ENCODE assay signal across 13 cellular contexts in genomic region chr1:168347630-168348029, GRCh38.
DNase-seq lines count a peak whose midpoint lies in the region; ATAC-seq and TF ChIP-seq lines count a peak whose summit lies in the region.
"Had no signal": no experiment of that assay in that cellular context is flagged by ENCODE, and none has a peak within 500 bp of the region (broad histone marks: within the 10 kb centered on the region; RNA-seq: fewer than 3 reads in every experiment).

No MANE protein-coding gene starts in this region.

- no peak overlapping the region for H3K9ac ChIP-seq in colonic mucosa (ENCODE audit: low read depth in 2 of 2, low read length in 2 of 2)

- ATAC-seq in left ventricle myocardium superior = no peak
- no peak for ATAC-seq in stimulated activated naive B cell treated with anti-CD40 and anti-IgM and Interleukin-4, amounts not matched to agents 10 μg/mL and 1 μg/mL and 100 μg/mL, for 72 hours (replicated peaks)

- H3K4me1 ChIP-seq in left ventricle myocardium inferior (peaks cover 6% of the 10 kb centered on the region), SJCRH30 (no peaks in the 10 kb centered on the region), colonic mucosa (no peaks in the 10 kb centered on the region)
- H3K4me1 ChIP-seq in effector memory CD4-positive, alpha-beta T cell (ENCODE audit: control insufficient read depth, insufficient read depth, low read length, poor library complexity, severe bottlenecking) = peaks cover 7% of the 10 kb centered on the region

- no peaks in the 10 kb centered on the region for H3K27me3 ChIP-seq in left ventricle myocardium inferior (ENCODE audit: low read depth)
- no peaks in the 10 kb centered on the region for H3K27me3 ChIP-seq in SJCRH30
- no peaks in the 10 kb centered on the region for H3K27me3 ChIP-seq in colonic mucosa
- H3K27me3 ChIP-seq in effector memory CD4-positive, alpha-beta T cell (replicated peaks; ENCODE audit: control insufficient read depth, insufficient read depth, low read length, poor library complexity, severe bottlenecking) = no peaks in the 10 kb centered on the region
- H3K27me3 ChIP-seq: uterus had no signal

- H3K4me1 Mint-ChIP-seq in stimulated activated naive B cell treated with anti-CD40 and anti-IgM and Interleukin-4, amounts not matched to agents 10 μg/mL and 1 μg/mL and 100 μg/mL, for 72 hours = peaks cover 7 to 14% of the 10 kb centered on the region in 2 donors

- peaks cover 0 to 1% of the 10 kb centered on the region in 2 donors for H3K36me3 Mint-ChIP-seq in stimulated activated naive B cell treated with anti-CD40 and anti-IgM and Interleukin-4, amounts not matched to agents 10 μg/mL and 1 μg/mL and 100 μg/mL, for 72 hours

- H3K27ac ChIP-seq in left ventricle myocardium inferior (replicated peaks) (no peak overlapping the region), SJCRH30 (no peak overlapping the region; the same call in 1 of the 2 replicates), colonic mucosa (no peak overlapping the region)
- no peak overlapping the region for H3K27ac ChIP-seq in effector memory CD4-positive, alpha-beta T cell (ENCODE audit: insufficient read depth, low read length, poor library complexity, severe bottlenecking)

- H3K9me3 ChIP-seq in left ventricle myocardium inferior (replicated peaks) (no peaks in the 10 kb centered on the region), SJCRH30 (replicated peaks) (no peaks in the 10 kb centered on the region), colonic mucosa (no peaks in the 10 kb centered on the region)
- H3K9me3 ChIP-seq in effector memory CD4-positive, alpha-beta T cell (ENCODE audit: control insufficient read depth, low read length) = no peaks in the 10 kb centered on the region
- H3K9me3 ChIP-seq: uterus had no signal

- H3K9me3 Mint-ChIP-seq in stimulated activated naive B cell treated with anti-CD40 and anti-IgM and Interleukin-4, amounts not matched to agents 10 μg/mL and 1 μg/mL and 100 μg/mL, for 72 hours = no peaks in the 10 kb centered on the region

- no peak overlapping the region for H3K27ac Mint-ChIP-seq in stimulated activated naive B cell treated with anti-CD40 and anti-IgM and Interleukin-4, amounts not matched to agents 10 μg/mL and 1 μg/mL and 100 μg/mL, for 72 hours

- intact Hi-C loops in left ventricle myocardium inferior (cut with micrococcal nuclease) (no loop called here), left ventricle myocardium superior (cut with micrococcal nuclease) (no loop called here), colonic mucosa (cut with DNase I) (loop anchor here (10.0 kb wide), 1 partner anchor 227 kb away; the partner anchor contains the start of gene XCL1)

- H3K27me3 Mint-ChIP-seq in stimulated activated naive B cell treated with anti-CD40 and anti-IgM and Interleukin-4, amounts not matched to agents 10 μg/mL and 1 μg/mL and 100 μg/mL, for 72 hours = no peaks in the 10 kb centered on the region

- no peak for DNase-seq in left ventricle myocardium inferior
- no peak for DNase-seq in left ventricle myocardium superior
- DNase-seq in SJCRH30 = no peak
- DNase-seq in colonic mucosa = no peak
- no peak for DNase-seq in stimulated activated naive B cell treated with anti-CD40 and anti-IgM and Interleukin-4, amounts not matched to agents 10 μg/mL and 1 μg/mL and 100 μg/mL, for 72 hours
- no peak for DNase-seq in epidermal melanocyte (ENCODE audit: insufficient read length, low spot score)
- DNase-seq in effector memory CD4-positive, alpha-beta T cell = no peak
- DNase-seq in NCI-H345 treated with DMSO at 0.1 percent for 48 hours (lab: John Stamatoyannopoulos, UW; ENCODE audit: unreplicated experiment) = no peak
- DNase-seq: DMS53, NCI-H2171, occipital lobe, SHP77 treated with DMSO at 0.1 percent for 48 hours, uterus had no signal

- H3K36me3 ChIP-seq in left ventricle myocardium inferior (no peaks in the 10 kb centered on the region), SJCRH30 (no peaks in the 10 kb centered on the region), colonic mucosa (no peaks in the 10 kb centered on the region)
- no peaks in the 10 kb centered on the region for H3K36me3 ChIP-seq in effector memory CD4-positive, alpha-beta T cell (ENCODE audit: control insufficient read depth, insufficient read depth, low read length)
- H3K36me3 ChIP-seq: uterus had no signal

- H3K4me3 Mint-ChIP-seq in stimulated activated naive B cell treated with anti-CD40 and anti-IgM and Interleukin-4, amounts not matched to agents 10 μg/mL and 1 μg/mL and 100 μg/mL, for 72 hours = peak overlapping the region; percentile 86 to 89

- H3K4me3 ChIP-seq in left ventricle myocardium inferior (peak overlapping the region; percentile 57), SJCRH30 (peak overlapping the region; percentile 65), colonic mucosa (peak overlapping the region; percentile 25)
- no peak overlapping the region for H3K4me3 ChIP-seq in effector memory CD4-positive, alpha-beta T cell (ENCODE audit: insufficient read depth, low read depth, low read length, poor library complexity, severe bottlenecking)

- no peak for TF ChIP-seq CTCF in left ventricle myocardium inferior (IDR thresholded peaks at IDR 0.05; ENCODE audit: borderline replicate concordance)
- no peak for TF ChIP-seq CTCF in colonic mucosa (IDR thresholded peaks at IDR 0.05)
